In genomic region chr3:155423526-155423925, GRCh38 we compare ENCODE assay signal across 17 cellular contexts.
DNase-seq lines count a peak whose midpoint lies in the region; TF ChIP-seq lines count a peak whose summit lies in the region.
"Had no signal": no experiment of that assay in that cellular context is flagged by ENCODE, and none has a peak within 500 bp of the region (broad histone marks: within the 10 kb centered on the region; RNA-seq: fewer than 3 reads in every experiment).

No MANE protein-coding gene starts in this region.

- H4K12ac ChIP-seq in trophoblast cell (ENCODE audit: low read depth, low read length), result no peak overlapping the region

- in situ Hi-C loops in brain microvascular endothelial cell (cut with HindIII; ENCODE audit: low pct_ligation_motif_present, low sequenced_read_pairs), result no loop called here

- peak overlapping the region; percentile 79 for H4K8ac ChIP-seq in trophoblast cell (ENCODE audit: low read depth, low read length)

- no peak overlapping the region for H2AK5ac ChIP-seq in trophoblast cell (ENCODE audit: low read length)

- peaks cover 3% of the 10 kb centered on the region; the same call in 1 of the 2 replicates for H3K36me3 ChIP-seq in Karpas-422 (ENCODE audit: insufficient read depth, low read length)
- H3K36me3 ChIP-seq in OCI-LY3 (replicated peaks; ENCODE audit: low read depth, low read length), result peaks cover 4% of the 10 kb centered on the region
- H3K36me3 ChIP-seq in trophoblast cell (ENCODE audit: control insufficient read depth in 1 of 2, insufficient read depth in 2 of 2, low read length in 2 of 2), result no peaks in the 10 kb centered on the region
- H3K36me3 ChIP-seq in brain microvascular endothelial cell (replicated peaks), result no peaks in the 10 kb centered on the region
- H3K36me3 ChIP-seq: SJSA1 had no signal

- peak overlapping the region; percentile 58 for H3K4ac ChIP-seq in trophoblast cell (ENCODE audit: low read depth, low read length)

- H2BK5ac ChIP-seq in trophoblast cell (ENCODE audit: low read depth, low read length, poor library complexity), result peak overlapping the region; percentile 64

- H3K27me3 ChIP-seq in Karpas-422 (ENCODE audit: low read length) (no peaks in the 10 kb centered on the region), OCI-LY3 (ENCODE audit: low read depth, low read length) (no peaks in the 10 kb centered on the region), trophoblast cell (ENCODE audit: insufficient read depth, low read length) (no peaks in the 10 kb centered on the region), brain microvascular endothelial cell (replicated peaks) (no peaks in the 10 kb centered on the region)
- H3K27me3 ChIP-seq: SJSA1 had no signal

- no peaks in the 10 kb centered on the region for H3K9me2 ChIP-seq in Karpas-422 (replicated peaks; ENCODE audit: insufficient read depth, low read length)

- H3K4me3 ChIP-seq in Karpas-422 (ENCODE audit: low read length) (peak overlapping the region; percentile 54), NB4 (ENCODE audit: low read depth, low read length) (peak overlapping the region; percentile 19), OCI-LY3 (ENCODE audit: low read length) (no peak overlapping the region), trophoblast cell (ENCODE audit: low read depth, low read length) (no peak overlapping the region), brain microvascular endothelial cell (ENCODE audit: low read depth, low read length) (no peak overlapping the region)
- H3K4me3 ChIP-seq: SJSA1 had no signal

- DNase-seq in Karpas-422 (peak; percentile 65), NB4 (ENCODE audit: low read depth) (peak; percentile 65), trophoblast cell (no peak), brain microvascular endothelial cell (no peak), NCI-H1092 (lab: John Stamatoyannopoulos, UW) (no peak), DMS153 treated with DMSO at 0.1 percent for 48 hours (lab: John Stamatoyannopoulos, UW; ENCODE audit: unreplicated experiment) (no peak)
- DNase-seq: ACHN, DMS79 treated with DMSO at 0.1 percent for 48 hours, IMR-90, MM.1S, NCI-H1417 treated with DMSO at 0.1 percent for 48 hours, NCI-H1930, NCI-H345, NCI-H69 had no signal

- H2AFZ ChIP-seq in Karpas-422 (ENCODE audit: low read length), result peak overlapping the region; percentile 22
- H2AFZ ChIP-seq in OCI-LY3 (ENCODE audit: low read depth, low read length), result no peak overlapping the region
- no peak overlapping the region for H2AFZ ChIP-seq in trophoblast cell (ENCODE audit: insufficient read depth, low read length, poor library complexity)

- peaks cover 15% of the 10 kb centered on the region; the same call in 1 of the 2 replicates for H3K9me3 ChIP-seq in Karpas-422 (ENCODE audit: low read length)
- H3K9me3 ChIP-seq in OCI-LY3 (ENCODE audit: insufficient read depth, low read length), result peaks cover 25% of the 10 kb centered on the region; the same call in 1 of the 2 replicates
- H3K9me3 ChIP-seq in trophoblast cell (ENCODE audit: insufficient read depth, low read depth, low read length), result no peaks in the 10 kb centered on the region

- TF ChIP-seq CTCF in NB4 (IDR thresholded peaks at IDR 0.05; ENCODE audit: low read depth, low read length), result no peak
- TF ChIP-seq CTCF in OCI-LY3 (IDR thresholded peaks at IDR 0.05; ENCODE audit: low read depth, low read length), result no peak
- TF ChIP-seq CTCF in brain microvascular endothelial cell (IDR thresholded peaks at IDR 0.05; ENCODE audit: low read depth, low read length, missing control alignments), result no peak

- peaks cover 11% of the 10 kb centered on the region for H3K79me1 ChIP-seq in trophoblast cell (ENCODE audit: low read length)

- H3K4me1 ChIP-seq in Karpas-422 (ENCODE audit: low read length) (peaks cover 45% of the 10 kb centered on the region), OCI-LY3 (ENCODE audit: low read length) (peaks cover 12% of the 10 kb centered on the region), trophoblast cell (ENCODE audit: control insufficient read depth in 1 of 2, insufficient read depth in 2 of 2, low read length in 2 of 2) (peaks cover 10 to 13% of the 10 kb centered on the region in 2 experiments)

- H2BK120ac ChIP-seq in trophoblast cell (ENCODE audit: insufficient read depth, low read length, poor library complexity), result peak overlapping the region; percentile 72

- H4K91ac ChIP-seq in trophoblast cell (ENCODE audit: low read depth, low read length), result peak overlapping the region; percentile 93

- H3K4me2 ChIP-seq in Karpas-422 (ENCODE audit: low read depth, low read length, poor library complexity, severe bottlenecking) (peak overlapping the region; percentile 71), OCI-LY3 (ENCODE audit: low read length) (peak overlapping the region; percentile 3; the same call in 1 of the 2 replicates), trophoblast cell (ENCODE audit: low read length) (peak overlapping the region; percentile 0)

- peak overlapping the region; percentile 23 for H2BK12ac ChIP-seq in trophoblast cell (ENCODE audit: low read length)

- peak overlapping the region; percentile 77 for H3K14ac ChIP-seq in trophoblast cell (ENCODE audit: low read length)

- H4K20me1 ChIP-seq in Karpas-422 (ENCODE audit: insufficient read depth, low read depth, low read length), result no peaks in the 10 kb centered on the region
- no peaks in the 10 kb centered on the region for H4K20me1 ChIP-seq in OCI-LY3 (ENCODE audit: insufficient read depth, low read length)

- H3K27ac ChIP-seq in Karpas-422 (ENCODE audit: low read length) (peak overlapping the region; percentile 76), OCI-LY3 (ENCODE audit: low read length) (no peak overlapping the region), trophoblast cell (ENCODE audit: low read depth, low read length) (peak overlapping the region; percentile 89), brain microvascular endothelial cell (no peak overlapping the region)
- H3K27ac ChIP-seq: RWPE1, SJSA1 had no signal

- no peak overlapping the region for H3K23ac ChIP-seq in trophoblast cell (ENCODE audit: low read length)

- no peak overlapping the region for H3K18ac ChIP-seq in trophoblast cell (ENCODE audit: low read length)

- peak overlapping the region; percentile 32 for H3K9ac ChIP-seq in Karpas-422 (ENCODE audit: low read length)
- H3K9ac ChIP-seq in OCI-LY3 (ENCODE audit: low read length), result no peak overlapping the region
- no peak overlapping the region for H3K9ac ChIP-seq in trophoblast cell (ENCODE audit: low read length)

- no CpG with 5 or more reads among the region's 4 CpGs for WGBS in trophoblast cell (ENCODE audit: extremely low coverage, insufficient coverage, insufficient read length)

- H3K79me2 ChIP-seq in Karpas-422 (ENCODE audit: low read length) (no peaks in the 10 kb centered on the region), OCI-LY3 (ENCODE audit: low read length) (no peaks in the 10 kb centered on the region), trophoblast cell (ENCODE audit: control insufficient read depth, insufficient read depth, low read length, poor library complexity) (peaks cover 2% of the 10 kb centered on the region)

- TF ChIP-seq POLR2A in NB4 (IDR thresholded peaks at IDR 0.05; ENCODE audit: extremely low read depth, insufficient read length), result no peak

Comparison
In these comparisons a context has a peak if more than half of its experiments do, and no peak if none do; other contexts are left out.
1. DNase-seq: peak in Karpas-422 (single experiment) and NB4 (single experiment); none in trophoblast cell (0 of 2), brain microvascular endothelial cell (single experiment), NCI-H1092 (single experiment) and DMS153 treated with DMSO at 0.1 percent for 48 hours (single experiment).
2. H3K27ac ChIP-seq: peak in Karpas-422 (single experiment) and trophoblast cell (single experiment); none in OCI-LY3 (single experiment) and brain microvascular endothelial cell (single experiment).
3. H3K4me2 ChIP-seq: peak in every context shown above with its lines; median percentile 71 in Karpas-422; 3 in OCI-LY3; 0 in trophoblast cell.
4. H3K4me3 ChIP-seq: peak in Karpas-422 (single experiment) and NB4 (single experiment); none in OCI-LY3 (single experiment), trophoblast cell (single experiment) and brain microvascular endothelial cell (single experiment).